Comparison of ENCODE assay signal across 28 cellular contexts in the genomic region with DNA sequence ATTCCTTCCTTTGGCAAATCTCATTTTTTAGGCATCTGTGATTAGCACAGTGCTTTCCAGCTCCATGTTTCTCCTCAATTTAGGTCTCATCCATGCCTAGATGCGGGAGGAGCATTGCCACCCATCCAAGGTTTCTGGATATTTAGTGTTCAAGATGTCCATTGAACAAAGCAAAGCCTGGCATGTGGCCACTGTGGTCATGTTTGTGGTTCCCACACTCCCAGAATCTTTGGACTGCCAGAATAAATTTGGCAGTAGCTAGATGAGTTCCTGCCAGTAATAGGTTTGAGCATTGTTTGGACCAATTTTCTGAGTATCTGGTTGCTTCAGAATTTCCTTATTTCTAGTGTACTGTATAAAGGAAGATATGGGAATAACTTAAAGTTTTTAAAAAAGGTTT.
A peak's percentile ranks its signal among the peaks of the same experiment; 100 is the strongest.
DNase-seq lines count a peak whose midpoint lies in the region; ATAC-seq and TF ChIP-seq lines count a peak whose summit lies in the region.
"Had no signal": no experiment of that assay in that cellular context is flagged by ENCODE, and none has a peak within 500 bp of the region (broad histone marks: within the 10 kb centered on the region; RNA-seq: fewer than 3 reads in every experiment).

No MANE protein-coding gene starts in this region.

- ATAC-seq in Right ventricle myocardium inferior: peak; percentile 48
- ATAC-seq in aorta (ENCODE audit: low FRiP score): peak; percentile 40
- ATAC-seq: A549; activated CD4-positive, alpha-beta T cell treated with anti-CD3 and anti-CD28 coated beads for 36 hours; sciatic nerve; stimulated activated naive CD8-positive, alpha-beta T cell treated with anti-CD3 and anti-CD28 coated beads, Interleukin-15, amount 100 ng/mL, for 72 hours had no signal

- POLR2A ChIA-PET in activated CD4-positive, alpha-beta T cell treated with anti-CD3 and anti-CD28 coated beads, Interleukin-2, amount 10 ng/mL, durations not matched to agents 7 days and 5 days (lab: Charles Lee): no interaction called here

- no peaks in the 10 kb centered on the region for H3K27me3 Mint-ChIP-seq in activated CD4-positive, alpha-beta T cell treated with anti-CD3 and anti-CD28 coated beads, Interleukin-2, amount 10 ng/mL, durations not matched to agents 7 days and 5 days
- H3K27me3 Mint-ChIP-seq in activated naive CD8-positive, alpha-beta T cell treated with anti-CD3 and anti-CD28 coated beads for 36 hours: no peaks in the 10 kb centered on the region
- H3K27me3 Mint-ChIP-seq: activated CD4-positive, alpha-beta T cell treated with anti-CD3 and anti-CD28 coated beads for 36 hours; activated naive CD8-positive, alpha-beta T cell; CD4-positive, CD25-positive, alpha-beta regulatory T cell; stimulated activated naive CD8-positive, alpha-beta T cell treated with anti-CD3 and anti-CD28 coated beads, Interleukin-15, amount 100 ng/mL, for 72 hours had no signal

- H3K27me3 ChIP-seq in left ventricle myocardium inferior (ENCODE audit: low read depth) (no peaks in the 10 kb centered on the region), aorta (ENCODE audit: control insufficient read depth in 1 of 2, insufficient read depth in 2 of 2, low read length in 1 of 2) (no peaks in the 10 kb centered on the region)
- H3K27me3 ChIP-seq: SJSA1, uterus had no signal

- WGBS in aorta, 2 donors: 11 to 28% methylated on average over 1 of the region's 1 CpG

- H3K4me1 Mint-ChIP-seq in activated CD4-positive, alpha-beta T cell treated with anti-CD3 and anti-CD28 coated beads, Interleukin-2, amount 10 ng/mL, durations not matched to agents 7 days and 5 days: no peaks in the 10 kb centered on the region
- no peaks in the 10 kb centered on the region for H3K4me1 Mint-ChIP-seq in activated naive CD8-positive, alpha-beta T cell treated with anti-CD3 and anti-CD28 coated beads for 36 hours
- H3K4me1 Mint-ChIP-seq: activated CD4-positive, alpha-beta T cell treated with anti-CD3 and anti-CD28 coated beads for 36 hours; CD4-positive, CD25-positive, alpha-beta regulatory T cell; immature natural killer cell; stimulated activated naive CD8-positive, alpha-beta T cell treated with anti-CD3 and anti-CD28 coated beads, Interleukin-15, amount 100 ng/mL, for 72 hours had no signal

- H3K36me3 Mint-ChIP-seq in activated CD4-positive, alpha-beta T cell treated with anti-CD3 and anti-CD28 coated beads, Interleukin-2, amount 10 ng/mL, durations not matched to agents 7 days and 5 days (ENCODE audit: low read depth): no peaks in the 10 kb centered on the region
- H3K36me3 Mint-ChIP-seq in activated naive CD8-positive, alpha-beta T cell treated with anti-CD3 and anti-CD28 coated beads for 36 hours: no peaks in the 10 kb centered on the region
- H3K36me3 Mint-ChIP-seq: activated naive CD8-positive, alpha-beta T cell; brain; CD4-positive, CD25-positive, alpha-beta regulatory T cell had no signal

- H3K36me3 ChIP-seq in left ventricle myocardium inferior (no peaks in the 10 kb centered on the region), aorta (ENCODE audit: control insufficient read depth in 1 of 2, insufficient read depth in 2 of 2, low read length in 1 of 2) (no peaks in the 10 kb centered on the region)
- H3K36me3 ChIP-seq: SJSA1, uterus had no signal

- H3K27ac ChIP-seq in left ventricle myocardium inferior (replicated peaks): no peak overlapping the region
- H3K27ac ChIP-seq in aorta (ENCODE audit: low read depth in 1 of 2, low read length in 2 of 2): no peak overlapping the region
- H3K27ac ChIP-seq: A549, SJSA1, uterus, VCaP had no signal

- in situ Hi-C loops in astrocyte of the cerebellum (cut with HindIII; ENCODE audit: low sequenced_read_pairs): no loop called here

- H3K9me3 Mint-ChIP-seq in activated CD4-positive, alpha-beta T cell treated with anti-CD3 and anti-CD28 coated beads, Interleukin-2, amount 10 ng/mL, durations not matched to agents 7 days and 5 days: peaks cover 13% of the 10 kb centered on the region
- H3K9me3 Mint-ChIP-seq in activated naive CD8-positive, alpha-beta T cell treated with anti-CD3 and anti-CD28 coated beads for 36 hours: no peaks in the 10 kb centered on the region

- intact Hi-C loops in Right ventricle myocardium inferior (cut with DNase I) (no loop called here), cardiac septum (cut with DNase I) (no loop called here), left ventricle myocardium inferior (cut with micrococcal nuclease) (no loop called here), aorta (cut with DNase I) (no loop called here)

- TF ChIP-seq CTCF in astrocyte of the cerebellum (IDR thresholded peaks at IDR 0.05; ENCODE audit: low read depth, low read length, missing control alignments): no peak
- no peak for TF ChIP-seq CTCF in left ventricle myocardium inferior (IDR thresholded peaks at IDR 0.05; ENCODE audit: borderline replicate concordance)

- no peak overlapping the region for H3K4me3 Mint-ChIP-seq in activated CD4-positive, alpha-beta T cell treated with anti-CD3 and anti-CD28 coated beads, Interleukin-2, amount 10 ng/mL, durations not matched to agents 7 days and 5 days
- H3K4me3 Mint-ChIP-seq in activated naive CD8-positive, alpha-beta T cell treated with anti-CD3 and anti-CD28 coated beads for 36 hours: no peak overlapping the region
- H3K4me3 Mint-ChIP-seq: activated CD4-positive, alpha-beta T cell treated with anti-CD3 and anti-CD28 coated beads for 36 hours; activated naive CD8-positive, alpha-beta T cell; brain; CD4-positive, CD25-positive, alpha-beta regulatory T cell; HFFc6; immature natural killer cell; stimulated activated naive CD8-positive, alpha-beta T cell treated with anti-CD3 and anti-CD28 coated beads, Interleukin-15, amount 100 ng/mL, for 72 hours had no signal

- H3K4me3 ChIP-seq in astrocyte of the cerebellum (ENCODE audit: low read depth, low read length): no peak overlapping the region
- H3K4me3 ChIP-seq in left ventricle myocardium inferior: no peak overlapping the region
- no peak overlapping the region for H3K4me3 ChIP-seq in aorta (ENCODE audit: low read length in 2 of 2)
- H3K4me3 ChIP-seq: A549, SJSA1, uterus had no signal

- no peaks in the 10 kb centered on the region for H3K9me3 ChIP-seq in left ventricle myocardium inferior (replicated peaks)
- H3K9me3 ChIP-seq in aorta (ENCODE audit: control insufficient read depth, low read length): no peaks in the 10 kb centered on the region
- H3K9me3 ChIP-seq: A549, uterus had no signal

- no peaks in the 10 kb centered on the region for H3K4me1 ChIP-seq in left ventricle myocardium inferior
- H3K4me1 ChIP-seq in aorta (ENCODE audit: control insufficient read depth in 1 of 2, insufficient read depth in 2 of 2, low read length in 2 of 2): no peaks in the 10 kb centered on the region
- H3K4me1 ChIP-seq: A549, SJSA1, uterus had no signal

- CTCF ChIA-PET in activated CD4-positive, alpha-beta T cell treated with anti-CD3 and anti-CD28 coated beads, Interleukin-2, amount 10 ng/mL, durations not matched to agents 7 days and 5 days (lab: Charles Lee): no interaction called here

- no peak overlapping the region for H3K27ac Mint-ChIP-seq in activated CD4-positive, alpha-beta T cell treated with anti-CD3 and anti-CD28 coated beads, Interleukin-2, amount 10 ng/mL, durations not matched to agents 7 days and 5 days
- H3K27ac Mint-ChIP-seq in activated naive CD8-positive, alpha-beta T cell treated with anti-CD3 and anti-CD28 coated beads for 36 hours: no peak overlapping the region
- H3K27ac Mint-ChIP-seq: activated CD4-positive, alpha-beta T cell treated with anti-CD3 and anti-CD28 coated beads for 36 hours; activated naive CD8-positive, alpha-beta T cell; brain; CD4-positive, CD25-positive, alpha-beta regulatory T cell; HFFc6; immature natural killer cell; stimulated activated naive CD8-positive, alpha-beta T cell treated with anti-CD3 and anti-CD28 coated beads, Interleukin-15, amount 100 ng/mL, for 72 hours had no signal

- DNase-seq in Right ventricle myocardium inferior (ENCODE audit: missing footprints) (peak; percentile 70), cardiac septum (ENCODE audit: low spot score) (no peak), astrocyte of the cerebellum (ENCODE audit: low read depth) (peak; percentile 73), left ventricle myocardium inferior (peak; percentile 29), aorta (peak; percentile 55 to 75), cerebellar nuclear complex (lab: John Stamatoyannopoulos, UW) (no peak)
- DNase-seq in activated CD4-positive, alpha-beta T cell treated with anti-CD3 and anti-CD28 coated beads, Interleukin-2, amount 10 ng/mL, durations not matched to agents 7 days and 5 days: no peak
- no peak for DNase-seq in activated naive CD8-positive, alpha-beta T cell treated with anti-CD3 and anti-CD28 coated beads for 36 hours
- DNase-seq: activated CD4-positive, alpha-beta T cell treated with anti-CD3 and anti-CD28 coated beads for 36 hours; activated effector memory CD4-positive, alpha-beta T cell treated with anti-CD3 and anti-CD28 coated beads, Interleukin-2, amount 50 U/mL, for 16 hours; activated T-cell treated with anti-CD3 and anti-CD28 coated beads for 4 hours; CD4-positive, CD25-positive, alpha-beta regulatory T cell; effector CD4-positive, alpha-beta T cell; HFFc6; immature natural killer cell; NCI-H1417; NCI-H2029 treated with DMSO at 0.1 percent for 48 hours; NCI-H748 treated with DMSO at 0.1 percent for 48 hours; stimulated activated CD8-positive, alpha-beta memory T cell treated with anti-CD3 and anti-CD28 coated beads, Interleukin-4, amount 100 ng/mL, for 48 hours; stimulated activated naive CD8-positive, alpha-beta T cell treated with anti-CD3 and anti-CD28 coated beads, Interleukin-15, amount 100 ng/mL, for 72 hours; T-helper 9 cell; uterus had no signal

Comparison
In these comparisons a context has a peak if more than half of its experiments do, and no peak if none do; other contexts are left out.
1. DNase-seq: peak in Right ventricle myocardium inferior (single experiment), astrocyte of the cerebellum (single experiment), left ventricle myocardium inferior (single experiment) and aorta (2 of 2); none in cardiac septum (single experiment), activated CD4-positive, alpha-beta T cell treated with anti-CD3 and anti-CD28 coated beads, Interleukin-2, amount 10 ng/mL, durations not matched to agents 7 days and 5 days (single experiment), activated naive CD8-positive, alpha-beta T cell treated with anti-CD3 and anti-CD28 coated beads for 36 hours (single experiment) and cerebellar nuclear complex (0 of 2).